In the genomic region with DNA sequence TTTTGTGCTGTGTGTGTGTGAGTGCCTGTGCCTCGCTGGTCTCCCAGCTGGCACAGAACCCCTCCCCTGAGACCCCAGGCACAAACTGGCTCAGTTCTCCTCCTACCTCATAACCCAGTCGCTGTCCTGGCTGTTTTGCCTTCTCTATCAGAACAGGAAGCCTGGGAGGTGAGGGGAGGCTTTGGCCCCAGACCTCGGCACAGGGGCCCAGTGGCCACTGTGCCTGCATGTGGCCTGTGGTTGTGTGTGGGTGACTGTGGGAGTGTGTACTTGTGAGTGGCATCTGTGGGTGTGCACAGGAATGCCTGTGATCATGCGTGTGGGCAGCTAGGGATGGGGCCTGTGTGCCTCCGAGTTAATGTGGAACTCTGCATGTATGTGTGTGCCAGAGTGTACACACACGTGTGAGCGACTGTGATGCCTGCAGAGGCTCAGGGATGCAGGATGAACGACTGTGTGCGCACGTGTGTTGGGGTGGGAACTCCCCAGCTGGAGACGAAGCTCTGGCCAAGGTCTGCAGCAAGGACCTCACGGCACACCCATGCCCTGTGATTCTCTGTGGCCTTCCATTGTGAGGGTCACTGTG, we compare ENCODE assay signal across 12 cellular contexts. TPM values are rescaled to one million over a fixed set of nuclear protein-coding genes. Genes with fewer than 3 reads are reported as not detected.
DNase-seq lines count a peak whose midpoint lies in the region; ATAC-seq lines count a peak whose summit lies in the region.
"Had no signal": no experiment of that assay in that cellular context is flagged by ENCODE, and none has a peak within 500 bp of the region (broad histone marks: within the 10 kb centered on the region; RNA-seq: fewer than 3 reads in every experiment).

No MANE protein-coding gene starts in this region.

- no peak overlapping the region for H3K4me3 Mint-ChIP-seq in activated CD4-positive, alpha-beta memory T cell treated with anti-CD3 and anti-CD28 coated beads for 36 hours
- no peak overlapping the region for H3K4me3 Mint-ChIP-seq in immature natural killer cell
- no peak overlapping the region for H3K4me3 Mint-ChIP-seq in stimulated activated naive B cell treated with anti-CD40 and anti-IgM and Interleukin-4, amounts not matched to agents 10 μg/mL and 1 μg/mL and 100 μg/mL, for 72 hours

- peak overlapping the region; percentile 69 for H3K27ac Mint-ChIP-seq in activated CD4-positive, alpha-beta memory T cell treated with anti-CD3 and anti-CD28 coated beads for 36 hours
- peak overlapping the region; percentile 57 to 81 (median 70) for H3K27ac Mint-ChIP-seq in immature natural killer cell
- H3K27ac Mint-ChIP-seq in stimulated activated naive B cell treated with anti-CD40 and anti-IgM and Interleukin-4, amounts not matched to agents 10 μg/mL and 1 μg/mL and 100 μg/mL, for 72 hours = peak overlapping the region; percentile 77

- H3K36me3 Mint-ChIP-seq in activated CD4-positive, alpha-beta memory T cell treated with anti-CD3 and anti-CD28 coated beads for 36 hours = peaks cover 42% of the 10 kb centered on the region
- H3K36me3 Mint-ChIP-seq in immature natural killer cell = peaks cover 0 to 16% (median under 1%) of the 10 kb centered on the region in 3 donors
- H3K36me3 Mint-ChIP-seq in stimulated activated naive B cell treated with anti-CD40 and anti-IgM and Interleukin-4, amounts not matched to agents 10 μg/mL and 1 μg/mL and 100 μg/mL, for 72 hours = peaks cover 25 to 50% of the 10 kb centered on the region in 2 donors

- peak; percentile 0 for DNase-seq in activated naive CD4-positive, alpha-beta T cell treated with Interleukin-2 at 50 U/mL for 16 hours
- DNase-seq in activated naive CD4-positive, alpha-beta T cell treated with anti-CD3 and anti-CD28 coated beads, Interleukin-2, amount 50 U/mL, for 16 hours = no peak
- DNase-seq in activated CD4-positive, alpha-beta memory T cell treated with anti-CD3 and anti-CD28 coated beads for 36 hours = peak; percentile 7
- DNase-seq in immature natural killer cell (no peak), AML-193 (lab: John Stamatoyannopoulos, UW) (no peak), NCI-H446 (lab: John Stamatoyannopoulos, UW) (no peak)
- DNase-seq in stimulated activated naive B cell treated with anti-CD40 and anti-IgM and Interleukin-4, amounts not matched to agents 10 μg/mL and 1 μg/mL and 100 μg/mL, for 72 hours = no peak
- DNase-seq: foreskin melanocyte, NCI-H2107, SJCRH30 had no signal

- CTCF ChIA-PET in activated CD4-positive, alpha-beta memory T cell treated with anti-CD3 and anti-CD28 coated beads for 36 hours (lab: Charles Lee) = interaction anchor here (0.8 to 1.7 kb wide), 3 partner anchors 51 to 124 kb away, joined by 3 to 7 read pairs (median 3); no protein-coding TSS in a partner anchor

- POLR2A ChIA-PET in activated CD4-positive, alpha-beta memory T cell treated with anti-CD3 and anti-CD28 coated beads for 36 hours (lab: Charles Lee) = no interaction called here

- peaks cover 22% of the 10 kb centered on the region for H3K4me1 Mint-ChIP-seq in activated CD4-positive, alpha-beta memory T cell treated with anti-CD3 and anti-CD28 coated beads for 36 hours (ENCODE audit: low read depth)
- H3K4me1 Mint-ChIP-seq in immature natural killer cell = peaks cover 39 to 43% of the 10 kb centered on the region in 2 donors
- peaks cover 40 to 58% of the 10 kb centered on the region in 2 donors for H3K4me1 Mint-ChIP-seq in stimulated activated naive B cell treated with anti-CD40 and anti-IgM and Interleukin-4, amounts not matched to agents 10 μg/mL and 1 μg/mL and 100 μg/mL, for 72 hours

- intact Hi-C loops in activated CD4-positive, alpha-beta memory T cell treated with anti-CD3 and anti-CD28 coated beads for 36 hours (cut with micrococcal nuclease) = no loop called here

- no peaks in the 10 kb centered on the region for H3K27me3 Mint-ChIP-seq in activated CD4-positive, alpha-beta memory T cell treated with anti-CD3 and anti-CD28 coated beads for 36 hours
- peaks cover 0 to 5% (median 3%) of the 10 kb centered on the region in 3 donors for H3K27me3 Mint-ChIP-seq in immature natural killer cell (ENCODE audit: low read depth in 3 of 3)
- no peaks in the 10 kb centered on the region for H3K27me3 Mint-ChIP-seq in stimulated activated naive B cell treated with anti-CD40 and anti-IgM and Interleukin-4, amounts not matched to agents 10 μg/mL and 1 μg/mL and 100 μg/mL, for 72 hours

- no peak for ATAC-seq in stimulated activated naive B cell treated with anti-CD40 and anti-IgM and Interleukin-4, amounts not matched to agents 10 μg/mL and 1 μg/mL and 100 μg/mL, for 72 hours (replicated peaks)
- ATAC-seq in HG02610 (IDR thresholded peaks at IDR 0.05; ENCODE audit: unreplicated experiment) = no peak

- no peaks in the 10 kb centered on the region for H3K9me3 Mint-ChIP-seq in activated CD4-positive, alpha-beta memory T cell treated with anti-CD3 and anti-CD28 coated beads for 36 hours
- H3K9me3 Mint-ChIP-seq in immature natural killer cell = no peaks in the 10 kb centered on the region
- H3K9me3 Mint-ChIP-seq in stimulated activated naive B cell treated with anti-CD40 and anti-IgM and Interleukin-4, amounts not matched to agents 10 μg/mL and 1 μg/mL and 100 μg/mL, for 72 hours = no peaks in the 10 kb centered on the region

RNA-seq across cellular contexts. Expression of gene PSTPIP1, which starts 32.3 kb away (rescaled TPM):
- 100 to 1,000 TPM; 155 to 164 TPM for total RNA-seq in activated CD4-positive, alpha-beta memory T cell treated with anti-CD3 and anti-CD28 coated beads for 36 hours
- polyA plus RNA-seq in immature natural killer cell = 100 to 1,000 TPM in 1 of 3 donors, 10 to 100 TPM in 2; 84.4 to 127 (median 99.3) TPM
- total RNA-seq: kidney epithelial cell had no signal

RNA-seq across cellular contexts. Expression of gene TSPAN3, which starts 43.7 kb away (rescaled TPM):
- total RNA-seq in activated CD4-positive, alpha-beta memory T cell treated with anti-CD3 and anti-CD28 coated beads for 36 hours = 10 to 100 TPM; 28.9 to 29.1 TPM
- 100 to 1,000 TPM in 2 of 3 donors, 10 to 100 TPM in 1; 96.3 to 145 (median 105) TPM for polyA plus RNA-seq in immature natural killer cell

Comparison
In these comparisons a context has a peak if more than half of its experiments do, and no peak if none do; other contexts are left out.
1. DNase-seq: peak in activated naive CD4-positive, alpha-beta T cell treated with Interleukin-2 at 50 U/mL for 16 hours (single experiment) and activated CD4-positive, alpha-beta memory T cell treated with anti-CD3 and anti-CD28 coated beads for 36 hours (single experiment); none in activated naive CD4-positive, alpha-beta T cell treated with anti-CD3 and anti-CD28 coated beads, Interleukin-2, amount 50 U/mL, for 16 hours (single experiment), immature natural killer cell (0 of 3), stimulated activated naive B cell treated with anti-CD40 and anti-IgM and Interleukin-4, amounts not matched to agents 10 μg/mL and 1 μg/mL and 100 μg/mL, for 72 hours (single experiment), AML-193 (0 of 2) and NCI-H446 (0 of 2).
2. Peak in every context shown above with its lines, with median percentiles within 50 percentile points of each other: H3K27ac Mint-ChIP-seq.